Comparison of ENCODE assay signal across 9 cellular contexts in the genomic region with DNA sequence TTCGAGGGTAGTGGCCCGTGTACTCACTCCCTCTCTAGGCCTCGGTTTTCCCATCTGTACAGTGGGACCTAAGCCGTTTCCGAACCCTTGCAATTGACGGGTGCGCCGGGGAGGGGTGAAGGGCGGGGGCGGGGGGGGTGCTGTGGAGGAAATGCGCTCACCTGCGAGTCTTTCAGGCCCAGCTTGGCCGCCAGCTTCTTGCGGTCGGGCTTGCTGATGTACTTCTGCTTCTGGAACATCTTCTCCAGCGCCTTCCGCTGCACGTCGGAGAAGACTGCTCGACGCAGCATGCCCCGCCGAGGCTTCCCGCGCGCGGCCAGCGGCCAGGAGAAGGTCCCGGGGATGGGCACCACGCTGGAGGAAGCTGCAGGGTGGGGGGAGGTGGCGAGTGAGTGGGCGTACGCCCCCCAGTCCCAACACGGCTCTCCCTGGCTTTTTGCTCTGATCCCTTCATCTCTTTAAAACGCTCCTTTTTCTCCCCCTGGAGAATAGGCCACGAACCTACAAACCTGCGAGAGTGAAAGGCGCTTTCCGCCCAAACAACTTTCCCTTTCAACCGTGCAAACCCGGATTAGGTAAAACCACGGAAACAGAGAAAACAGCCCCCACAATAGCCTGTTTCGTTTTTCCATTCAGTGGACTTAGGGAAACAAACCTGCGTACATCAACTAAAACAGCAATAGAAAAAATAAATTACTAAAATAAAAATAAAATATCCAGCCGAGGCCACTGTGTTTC. TPM values are rescaled to one million over a fixed set of nuclear protein-coding genes. Genes with fewer than 3 reads are reported as not detected.
DNase-seq lines count a peak whose midpoint lies in the region; ATAC-seq and TF ChIP-seq lines count a peak whose summit lies in the region.
"Had no signal": no experiment of that assay in that cellular context is flagged by ENCODE, and none has a peak within 500 bp of the region (broad histone marks: within the 10 kb centered on the region; RNA-seq: fewer than 3 reads in every experiment).

No MANE protein-coding gene starts in this region.

- peak; percentile 66 for ATAC-seq in central memory CD8-positive, alpha-beta T cell (replicated peaks; ENCODE audit: extremely low read depth, poor library complexity, severe bottlenecking)
- ATAC-seq in GM18517 (IDR thresholded peaks at IDR 0.05; ENCODE audit: unreplicated experiment) (no peak), GM18511 (IDR thresholded peaks at IDR 0.05; ENCODE audit: unreplicated experiment) (no peak), HG02970 (IDR thresholded peaks at IDR 0.05; ENCODE audit: low FRiP score, unreplicated experiment) (no peak)

- no peak for TF ChIP-seq CTCF in GM10266 (IDR thresholded peaks at IDR 0.05; ENCODE audit: control insufficient read depth, insufficient read depth, low read depth, missing control alignments)
- TF ChIP-seq CTCF in neural crest cell (conservative IDR thresholded peaks at IDR 0.05): no peak

- H3K4me1 Mint-ChIP-seq in central memory CD8-positive, alpha-beta T cell: no peaks in the 10 kb centered on the region
- H3K4me1 Mint-ChIP-seq in neural crest cell: peaks cover 43% of the 10 kb centered on the region

- no peak overlapping the region for H3K27ac Mint-ChIP-seq in central memory CD8-positive, alpha-beta T cell (ENCODE audit: low read depth)
- no peak overlapping the region for H3K27ac Mint-ChIP-seq in neural crest cell (ENCODE audit: unreplicated experiment)

- peaks cover 64% of the 10 kb centered on the region for H3K27me3 Mint-ChIP-seq in central memory CD8-positive, alpha-beta T cell
- peaks cover 96% of the 10 kb centered on the region for H3K27me3 Mint-ChIP-seq in neural crest cell (ENCODE audit: low read depth)

- H3K4me3 Mint-ChIP-seq in central memory CD8-positive, alpha-beta T cell: peak overlapping the region; percentile 76
- peak overlapping the region; percentile 81 for H3K4me3 Mint-ChIP-seq in neural crest cell

- peak; percentile 44 for DNase-seq in GM10266 (ENCODE audit: extremely low spot score)
- DNase-seq in NOMO-1 treated with DMSO at 0.1 percent for 48 hours (lab: John Stamatoyannopoulos, UW; ENCODE audit: unreplicated experiment): peak; percentile 37
- no peak for DNase-seq in central memory CD8-positive, alpha-beta T cell (ENCODE audit: low spot score in 2 of 2)
- no peak for DNase-seq in neural crest cell (ENCODE audit: low read depth, low spot score)
- DNase-seq in OCI-M1 (lab: John Stamatoyannopoulos, UW): no peak

- H3K9me3 Mint-ChIP-seq in central memory CD8-positive, alpha-beta T cell: no peaks in the 10 kb centered on the region
- H3K9me3 Mint-ChIP-seq in neural crest cell: no peaks in the 10 kb centered on the region

- peaks cover 18% of the 10 kb centered on the region for H3K36me3 Mint-ChIP-seq in central memory CD8-positive, alpha-beta T cell (ENCODE audit: insufficient read depth)
- peaks cover 7% of the 10 kb centered on the region for H3K36me3 Mint-ChIP-seq in neural crest cell (ENCODE audit: low read depth)

RNA-seq across cellular contexts. Expression of a gene that starts 3.2 kb away (rescaled TPM):
- 26.3 and 29.6 TPM in 2 replicates for total RNA-seq in neural crest cell
- total RNA-seq: T-helper 2 cell treated with Interferon-gamma antibody and Interleukin-4, amounts not matched to agents 100 ng/mL and 5 ng/mL, for 36 hours had no signal

Comparison
In these comparisons a context has a peak if more than half of its experiments do, and no peak if none do; other contexts are left out.
1. DNase-seq: peak in GM10266 (single experiment) and NOMO-1 treated with DMSO at 0.1 percent for 48 hours (single experiment); none in central memory CD8-positive, alpha-beta T cell (0 of 2), neural crest cell (single experiment) and OCI-M1 (single experiment).